ENCODE assay signal across 1 cellular context in genomic region chr10:91605968-91606367, GRCh38.
TF ChIP-seq lines count a peak whose summit lies in the region.

No MANE protein-coding gene starts in this region.

TF ChIP-seq in SK-N-SH, 30 proteins besides CTCF, POLR2A, EP300 and RAD21 (continued from another document):
- TF ChIP-seq TAF1 (IDR thresholded peaks at IDR 0.05; ENCODE audit: borderline replicate concordance, low read depth, low read length) = no peak
- TF ChIP-seq CHD2 (IDR thresholded peaks at IDR 0.05; ENCODE audit: low read length, partially characterized antibody) = no peak
- no peak for TF ChIP-seq RXRA (IDR thresholded peaks at IDR 0.05; ENCODE audit: borderline replicate concordance, low read depth)
- TF ChIP-seq GATA2 (CRISPR knock-in tag; IDR thresholded peaks at IDR 0.05) = no peak
- no peak for TF ChIP-seq MAX (IDR thresholded peaks at IDR 0.05; ENCODE audit: low read depth)
- TF ChIP-seq JUND (IDR thresholded peaks at IDR 0.05) = no peak
- no peak for TF ChIP-seq POLR2AphosphoS5 (IDR thresholded peaks at IDR 0.05; ENCODE audit: low read depth, low read length)
- TF ChIP-seq, protein P1, sequence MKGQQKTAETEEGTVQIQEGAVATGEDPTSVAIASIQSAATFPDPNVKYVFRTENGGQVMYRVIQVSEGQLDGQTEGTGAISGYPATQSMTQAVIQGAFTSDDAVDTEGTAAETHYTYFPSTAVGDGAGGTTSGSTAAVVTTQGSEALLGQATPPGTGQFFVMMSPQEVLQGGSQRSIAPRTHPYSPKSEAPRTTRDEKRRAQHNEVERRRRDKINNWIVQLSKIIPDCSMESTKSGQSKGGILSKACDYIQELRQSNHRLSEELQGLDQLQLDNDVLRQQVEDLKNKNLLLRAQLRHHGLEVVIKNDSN (IDR thresholded peaks at IDR 0.05; ENCODE audit: borderline replicate concordance, low read depth) = no peak
- no peak for TF ChIP-seq FOXJ3 (CRISPR knock-in tag; IDR thresholded peaks at IDR 0.05)
- no peak for TF ChIP-seq REST (IDR thresholded peaks at IDR 0.05; ENCODE audit: low read depth, low read length)
- no peak for TF ChIP-seq YY1 (IDR thresholded peaks at IDR 0.05; ENCODE audit: low read depth)
- TF ChIP-seq EZH2phosphoT487 (IDR thresholded peaks at IDR 0.05; ENCODE audit: borderline replicate concordance, low read depth) = no peak
- no peak for TF ChIP-seq RCOR1 (IDR thresholded peaks at IDR 0.05; ENCODE audit: low read length)
- no peak for TF ChIP-seq TCF12 (IDR thresholded peaks at IDR 0.05)
